1 cellular context compared by ENCODE assay signal in genomic region chr9:27407966-27408365, GRCh38.
TF ChIP-seq lines count a peak whose summit lies in the region.

No MANE protein-coding gene starts in this region.

TF ChIP-seq in SK-N-SH, 30 proteins besides CTCF, POLR2A, EP300 and RAD21 (continued from another document):
- TF ChIP-seq, protein P1, sequence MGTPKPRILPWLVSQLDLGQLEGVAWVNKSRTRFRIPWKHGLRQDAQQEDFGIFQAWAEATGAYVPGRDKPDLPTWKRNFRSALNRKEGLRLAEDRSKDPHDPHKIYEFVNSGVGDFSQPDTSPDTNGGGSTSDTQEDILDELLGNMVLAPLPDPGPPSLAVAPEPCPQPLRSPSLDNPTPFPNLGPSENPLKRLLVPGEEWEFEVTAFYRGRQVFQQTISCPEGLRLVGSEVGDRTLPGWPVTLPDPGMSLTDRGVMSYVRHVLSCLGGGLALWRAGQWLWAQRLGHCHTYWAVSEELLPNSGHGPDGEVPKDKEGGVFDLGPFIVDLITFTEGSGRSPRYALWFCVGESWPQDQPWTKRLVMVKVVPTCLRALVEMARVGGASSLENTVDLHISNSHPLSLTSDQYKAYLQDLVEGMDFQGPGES (IDR thresholded peaks at IDR 0.05; ENCODE audit: low read depth, low read length) = no peak
- peak; percentile 39; the same call in 1 of the 2 replicates for TF ChIP-seq FOSL2 (IDR thresholded peaks at IDR 0.05; ENCODE audit: borderline replicate concordance, low read depth)
- TF ChIP-seq, protein P2, sequence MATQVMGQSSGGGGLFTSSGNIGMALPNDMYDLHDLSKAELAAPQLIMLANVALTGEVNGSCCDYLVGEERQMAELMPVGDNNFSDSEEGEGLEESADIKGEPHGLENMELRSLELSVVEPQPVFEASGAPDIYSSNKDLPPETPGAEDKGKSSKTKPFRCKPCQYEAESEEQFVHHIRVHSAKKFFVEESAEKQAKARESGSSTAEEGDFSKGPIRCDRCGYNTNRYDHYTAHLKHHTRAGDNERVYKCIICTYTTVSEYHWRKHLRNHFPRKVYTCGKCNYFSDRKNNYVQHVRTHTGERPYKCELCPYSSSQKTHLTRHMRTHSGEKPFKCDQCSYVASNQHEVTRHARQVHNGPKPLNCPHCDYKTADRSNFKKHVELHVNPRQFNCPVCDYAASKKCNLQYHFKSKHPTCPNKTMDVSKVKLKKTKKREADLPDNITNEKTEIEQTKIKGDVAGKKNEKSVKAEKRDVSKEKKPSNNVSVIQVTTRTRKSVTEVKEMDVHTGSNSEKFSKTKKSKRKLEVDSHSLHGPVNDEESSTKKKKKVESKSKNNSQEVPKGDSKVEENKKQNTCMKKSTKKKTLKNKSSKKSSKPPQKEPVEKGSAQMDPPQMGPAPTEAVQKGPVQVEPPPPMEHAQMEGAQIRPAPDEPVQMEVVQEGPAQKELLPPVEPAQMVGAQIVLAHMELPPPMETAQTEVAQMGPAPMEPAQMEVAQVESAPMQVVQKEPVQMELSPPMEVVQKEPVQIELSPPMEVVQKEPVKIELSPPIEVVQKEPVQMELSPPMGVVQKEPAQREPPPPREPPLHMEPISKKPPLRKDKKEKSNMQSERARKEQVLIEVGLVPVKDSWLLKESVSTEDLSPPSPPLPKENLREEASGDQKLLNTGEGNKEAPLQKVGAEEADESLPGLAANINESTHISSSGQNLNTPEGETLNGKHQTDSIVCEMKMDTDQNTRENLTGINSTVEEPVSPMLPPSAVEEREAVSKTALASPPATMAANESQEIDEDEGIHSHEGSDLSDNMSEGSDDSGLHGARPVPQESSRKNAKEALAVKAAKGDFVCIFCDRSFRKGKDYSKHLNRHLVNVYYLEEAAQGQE (IDR thresholded peaks at IDR 0.05; ENCODE audit: low read depth, low read length) = no peak
- TF ChIP-seq JUND (IDR thresholded peaks at IDR 0.05) = peak; percentile 39; the same call in 1 of the 2 replicates
- no peak for TF ChIP-seq YY1 (IDR thresholded peaks at IDR 0.05; ENCODE audit: low read depth)
- TF ChIP-seq CHD2 (IDR thresholded peaks at IDR 0.05; ENCODE audit: low read length, partially characterized antibody) = no peak
- no peak for TF ChIP-seq EZH2phosphoT487 (IDR thresholded peaks at IDR 0.05; ENCODE audit: borderline replicate concordance, low read depth)
